8 cellular contexts compared by ENCODE assay signal in the genomic region with DNA sequence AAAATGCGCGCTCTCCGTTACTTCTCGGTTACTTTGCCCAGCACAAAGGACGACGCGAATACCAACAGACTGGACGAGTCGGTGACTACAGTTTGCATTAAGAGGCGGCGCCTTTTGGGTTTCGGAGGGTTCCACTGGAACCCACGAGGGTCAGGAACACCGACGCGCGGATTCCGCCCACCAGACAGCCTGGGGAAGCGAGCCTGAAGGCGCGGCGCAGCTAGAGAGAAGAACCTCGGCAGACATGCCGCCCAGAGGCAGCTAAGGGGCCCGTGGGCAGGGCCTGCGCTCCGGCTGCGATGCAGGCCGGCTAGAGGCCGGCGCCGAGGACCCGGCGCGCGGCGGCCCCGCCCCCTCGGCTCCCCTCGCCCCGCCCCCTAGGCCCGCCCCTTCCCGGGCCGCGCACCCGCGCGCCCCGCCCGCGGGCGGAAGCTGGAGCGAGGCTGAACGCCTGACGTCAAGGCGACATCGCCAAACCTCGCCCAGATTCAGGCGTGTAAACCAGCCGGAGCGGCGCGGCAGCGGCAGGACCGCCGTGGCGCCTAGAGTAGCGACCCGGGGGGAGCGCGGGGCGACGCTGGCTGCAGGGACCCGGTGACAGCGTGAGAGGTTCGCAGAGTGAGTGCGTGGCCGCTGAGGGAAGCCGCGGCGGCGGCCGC. TPM values are rescaled to one million over a fixed set of nuclear protein-coding genes. Genes with fewer than 3 reads are reported as not detected.
DNase-seq lines count a peak whose midpoint lies in the region; ATAC-seq and TF ChIP-seq lines count a peak whose summit lies in the region.

A gene (plus strand): TSS at position 465 of the 659 bp plus-strand sequence. CDS start 37,826 bp downstream, outside the sequence.

- ATAC-seq in GM21526 (IDR thresholded peaks at IDR 0.05; ENCODE audit: low FRiP score, unreplicated experiment) (peak; percentile 75), mucosa of descending colon (peak; percentile 94)

- POLR2A ChIA-PET in OCI-LY7 (lab: Charles Lee): interaction anchor here (0.5 to 8.7 kb wide), 11 partner anchors 9 to 429 kb away, joined by 3 to 64 read pairs (median 4); no protein-coding TSS in a partner anchor

- BruUV-seq in OCI-LY7 (replicated peaks; lab: Mats Ljungman, UMichigan): no TSS peak

- peak within 1 kb of the TSS; percentile 88 for H3K27ac ChIP-seq in OCI-LY7 (ENCODE audit: low read depth, low read length, poor library complexity, severe bottlenecking)
- peak within 1 kb of the TSS; percentile 85 for H3K27ac ChIP-seq in epithelial cell of prostate

- peaks cover 35% of the 10 kb centered on the region for H4K20me1 ChIP-seq in OCI-LY7 (ENCODE audit: insufficient read depth, low read length)

- H3K9me2 ChIP-seq in OCI-LY7 (ENCODE audit: insufficient read depth, low read length): no peaks in the 10 kb centered on the region

- TF ChIP-seq CTCF in OCI-LY7 (conservative IDR thresholded peaks at IDR 0.05; ENCODE audit: low read length): no peak
- TF ChIP-seq CTCF in mucosa of descending colon (IDR thresholded peaks at IDR 0.05): no peak

- H3K79me2 ChIP-seq in OCI-LY7 (ENCODE audit: insufficient read depth, low read depth, low read length): peaks cover 43% of the 10 kb centered on the region

- H2AFZ ChIP-seq in OCI-LY7 (ENCODE audit: low read length): peak within 1 kb of the TSS; percentile 93

- H3K4me2 ChIP-seq in OCI-LY7 (ENCODE audit: low read length): peak within 1 kb of the TSS; percentile 92

- H3K4me1 ChIP-seq in OCI-LY7 (ENCODE audit: insufficient read depth, low read length, poor library complexity, severe bottlenecking) (peaks cover 35% of the 10 kb centered on the region), mucosa of descending colon (ENCODE audit: low read depth) (peaks cover 33% of the 10 kb centered on the region)

- DNase-seq in DMS 273 (lab: John Stamatoyannopoulos, UW; ENCODE audit: unreplicated experiment) (peak; percentile 91), HuH-7 (ENCODE audit: low spot score) (peak; percentile 82), OCI-LY7 (ENCODE audit: low spot score) (peak; percentile 95), activated T-cell treated with anti-CD3 and anti-CD28 coated beads for 4 hours (peak; percentile 80), epithelial cell of prostate (ENCODE audit: low read depth, low spot score) (peak; percentile 50), mucosa of descending colon (peak; percentile 90 to 95 (median 93))
- DNase-seq in stimulated activated CD8-positive, alpha-beta memory T cell treated with anti-CD3 and anti-CD28 coated beads, Interleukin-4, amount 100 ng/mL, for 1 hour (ENCODE audit: low read depth in 2 of 2, low spot score in 1 of 2): peak; percentile 71 to 77

- CTCF ChIA-PET in OCI-LY7 (lab: Charles Lee; ENCODE audit: unreplicated experiment): no interaction called here

- H3K4me3 ChIP-seq in OCI-LY7 (ENCODE audit: low read depth, low read length, poor library complexity, severe bottlenecking) (peak within 1 kb of the TSS; percentile 95), mucosa of descending colon (peak within 1 kb of the TSS; percentile 76)

- H3K9me3 ChIP-seq in OCI-LY7 (ENCODE audit: low read length): no peaks in the 10 kb centered on the region
- H3K9me3 ChIP-seq in mucosa of descending colon: no peaks in the 10 kb centered on the region

- intact Hi-C loops in OCI-LY7 (cut with micrococcal nuclease; ENCODE audit: unreplicated experiment): loop anchor here (2.0 to 5.0 kb wide), 4 partner anchors 76 to 618 kb away; a partner anchor contains a TSS
- intact Hi-C loops in mucosa of descending colon (cut with DNase I, micrococcal nuclease): no loop called here

- H3K36me3 ChIP-seq in OCI-LY7 (ENCODE audit: insufficient read depth, low read length): peaks cover 30% of the 10 kb centered on the region
- H3K36me3 ChIP-seq in mucosa of descending colon (ENCODE audit: low read depth): no peaks in the 10 kb centered on the region

RNA-seq across cellular contexts. Expression of the gene that starts here (rescaled TPM):
- 100 and 101 TPM in 2 replicates for total RNA-seq in OCI-LY7 (2014; rRNA removed; shearing (Covaris generic))
- 164 and 166 TPM in 2 replicates for total RNA-seq in OCI-LY7 (2022)
- total RNA-seq in mucosa of descending colon: 100 to 1,000 TPM; 158 to 182 (median 168) TPM

Comparison
In these comparisons a context has a peak if more than half of its experiments do, and no peak if none do; other contexts are left out.
1. Peak in every context shown above with its lines: DNase-seq, ATAC-seq, H3K4me3 ChIP-seq and H3K27ac ChIP-seq.